ENCODE assay signal across 1 cellular context in genomic region chr18:69626643-69627242, GRCh38.
TF ChIP-seq lines count a peak whose summit lies in the region.

No MANE protein-coding gene starts in this region.

TF ChIP-seq in GM23338, 12 proteins besides CTCF, POLR2A, EP300 and RAD21 (continued from another document):
- no peak for TF ChIP-seq ZNF462 (CRISPR knock-in tag; IDR thresholded peaks at IDR 0.05)
